21 cellular contexts compared by ENCODE assay signal in genomic region chr10:109306698-109307097, GRCh38.
"Had no signal": no experiment of that assay in that cellular context is flagged by ENCODE, and none has a peak within 500 bp of the region (broad histone marks: within the 10 kb centered on the region; RNA-seq: fewer than 3 reads in every experiment).

No MANE protein-coding gene starts in this region.

- ATAC-seq: activated naive CD4-positive, alpha-beta T cell treated with anti-CD3 and anti-CD28 coated beads, Interleukin-2, amount 50 U/mL, for 72 hours; activated T-helper 17 cell treated with anti-CD3 and anti-CD28 coated beads, Interleukin-2, amount 50 U/mL, for 72 hours; left ventricle myocardium superior; stimulated activated effector memory CD8-positive, alpha-beta T cell treated with anti-CD3 and anti-CD28 coated beads, Interleukin-12 subunit alpha, Interleukin-12 subunit beta, amount 100 ng/mL, for 72 hours; stimulated activated naive CD8-positive, alpha-beta T cell treated with anti-CD3 and anti-CD28 coated beads, Interleukin-15, amount 100 ng/mL, for 72 hours; WTC11 had no signal

- H2AFZ ChIP-seq: neural progenitor cell had no signal

- H3K4me1 ChIP-seq: ascending aorta, neural progenitor cell, prostate gland, right atrium auricular region, tibial nerve had no signal

- DNase-seq: activated T-cell treated with anti-CD3 and anti-CD28 coated beads, Interleukin-2, amount 50 U/mL, for 1 hour; central memory CD4-positive, alpha-beta T cell; dermis blood vessel endothelial cell; effector CD8-positive, alpha-beta T cell; foreskin melanocyte; kidney glomerular epithelial cell; left ventricle myocardium superior; mammary epithelial cell; naive B cell; stimulated activated CD4-positive, alpha-beta T cell treated with anti-CD3 and anti-CD28 coated beads, Interleukin-1b, Interleukin-23, amount 100 ng/mL, for 48 hours; stimulated activated naive CD8-positive, alpha-beta T cell treated with anti-CD3 and anti-CD28 coated beads, Interleukin-15, amount 100 ng/mL, for 72 hours; T-helper 9 cell had no signal

- H3K9ac ChIP-seq: neural progenitor cell had no signal

- H3K4me2 ChIP-seq: neural progenitor cell had no signal

- H3K4me3 ChIP-seq: ascending aorta, neural progenitor cell, prostate gland, right atrium auricular region, tibial nerve had no signal

- H3K27ac ChIP-seq: ascending aorta, neural progenitor cell, prostate gland, right atrium auricular region, tibial nerve had no signal

- H3K9me3 ChIP-seq: ascending aorta, prostate gland, right atrium auricular region, tibial nerve had no signal

- H3K36me3 ChIP-seq: ascending aorta, neural progenitor cell, prostate gland, right atrium auricular region, tibial nerve had no signal

- H3K27me3 ChIP-seq: ascending aorta, neural progenitor cell, right atrium auricular region, tibial nerve had no signal
